ENCODE assay signal across 12 cellular contexts in genomic region chr2:208179028-208179609, GRCh38. TPM values are rescaled to one million over a fixed set of nuclear protein-coding genes. Genes with fewer than 3 reads are reported as not detected.
DNase-seq lines count a peak whose midpoint lies in the region; ATAC-seq and TF ChIP-seq lines count a peak whose summit lies in the region.
"Had no signal": no experiment of that assay in that cellular context is flagged by ENCODE, and none has a peak within 500 bp of the region (broad histone marks: within the 10 kb centered on the region; RNA-seq: fewer than 3 reads in every experiment).

No MANE protein-coding gene starts in this region.

- DNase-seq in GM13976 (ENCODE audit: low spot score) (no peak), PC-9 (peak; percentile 48 to 62), lower lobe of right lung (peak; percentile 68), NAMALWA (ENCODE audit: low spot score) (no peak)
- no peak for DNase-seq in activated effector memory CD4-positive, alpha-beta T cell treated with Interleukin-2 at 50 U/mL for 16 hours
- DNase-seq: head of caudate nucleus, NCI-H524 treated with DMSO at 0.1 percent for 48 hours had no signal

- H3K4me3 ChIP-seq in PC-9 (no peak overlapping the region), lower lobe of right lung (no peak overlapping the region)
- H3K4me3 ChIP-seq: coronary artery had no signal

- H3K9me2 ChIP-seq in PC-9 (ENCODE audit: insufficient read depth) = no peaks in the 10 kb centered on the region

- peaks cover 17% of the 10 kb centered on the region for H3K4me1 ChIP-seq in PC-9 (replicated peaks; ENCODE audit: insufficient read depth)
- H3K4me1 ChIP-seq in lower lobe of right lung = peaks cover 9% of the 10 kb centered on the region

- POLR2A ChIA-PET in PC-9 (lab: Charles Lee; ENCODE audit: unreplicated experiment) = no interaction called here

- no peaks in the 10 kb centered on the region for H4K20me1 ChIP-seq in PC-9 (ENCODE audit: insufficient read depth)

- H3K36me3 ChIP-seq in PC-9 (ENCODE audit: low read depth) = no peaks in the 10 kb centered on the region
- H3K36me3 ChIP-seq in lower lobe of right lung = no peaks in the 10 kb centered on the region

- peak overlapping the region; percentile 28; the same call in 1 of the 2 replicates for H3K4me2 ChIP-seq in PC-9

- in situ Hi-C loops in GM13976 (cut with MboI; ENCODE audit: low sequenced_read_pairs, unreplicated experiment) = no loop called here

- H3K79me2 ChIP-seq in PC-9 (ENCODE audit: low read depth) = no peaks in the 10 kb centered on the region

- H3K27ac ChIP-seq in PC-9 (no peak overlapping the region), lower lobe of right lung (no peak overlapping the region)
- H3K27ac ChIP-seq: coronary artery, epithelial cell of prostate had no signal

- BruUV-seq in PC-9 (replicated peaks; lab: Mats Ljungman, UMichigan) = no TSS peak

- CTCF ChIA-PET in PC-9 (lab: Charles Lee) = no interaction called here

- TF ChIP-seq CTCF in GM13976 (IDR thresholded peaks at IDR 0.05; ENCODE audit: borderline replicate concordance, control extremely low read depth, extremely low read depth, insufficient read depth, missing control alignments) (peak; percentile 5), PC-9 (conservative IDR thresholded peaks at IDR 0.05) (no peak), lower lobe of right lung (IDR thresholded peaks at IDR 0.05) (no peak)

- 0 out of 2 replicates have a peak, but pooled peaks cover 6% of the 10 kb centered on the region for H3F3A ChIP-seq in PC-9 (ENCODE audit: insufficient read depth, low read depth)

- H2AFZ ChIP-seq in PC-9 = no peak overlapping the region

- ATAC-seq in lower lobe of right lung (peak; percentile 69 to 84), GM21528 (IDR thresholded peaks at IDR 0.05; ENCODE audit: low FRiP score, unreplicated experiment) (no peak)

- H3K27me3 ChIP-seq in PC-9 (ENCODE audit: insufficient read depth, low read depth) = no peaks in the 10 kb centered on the region
- H3K27me3 ChIP-seq in lower lobe of right lung (ENCODE audit: low read depth) = no peaks in the 10 kb centered on the region

- H3K9me3 ChIP-seq in PC-9 (ENCODE audit: insufficient read depth, low read depth) = no peaks in the 10 kb centered on the region
- H3K9me3 ChIP-seq in lower lobe of right lung = no peaks in the 10 kb centered on the region

- intact Hi-C loops in PC-9 (cut with micrococcal nuclease; ENCODE audit: unreplicated experiment) (no loop called here), lower lobe of right lung (cut with DNase I) (no loop called here)

RNA-seq across cellular contexts. Expression of gene C2orf80, which starts 10.7 kb away (rescaled TPM):
- total RNA-seq in PC-9 (2021) (not detected in 2 replicates), lower lobe of right lung (not detected)
- total RNA-seq: activated T-helper 2 cell treated with anti-CD3 and anti-CD28 coated beads, Interferon-gamma antibody, Interleukin-2, Interleukin-4, amounts not matched to agents 10 μg/mL and 5 μg/mL and 100 μg/mL, durations not matched to agents 14 hours and 24 hours and 36 hours; posterior vena cava had no signal

RNA-seq across cellular contexts. Expression of gene CRYGA, which starts 15.7 kb away (rescaled TPM):
- total RNA-seq in PC-9 (2021) = not detected in 2 replicates
- not detected for total RNA-seq in lower lobe of right lung
- total RNA-seq: activated T-helper 2 cell treated with anti-CD3 and anti-CD28 coated beads, Interferon-gamma antibody, Interleukin-2, Interleukin-4, amounts not matched to agents 10 μg/mL and 5 μg/mL and 100 μg/mL, durations not matched to agents 14 hours and 24 hours and 36 hours; posterior vena cava had no signal

RNA-seq across cellular contexts. Expression of gene CRYGB, which starts 33.2 kb away (rescaled TPM):
- total RNA-seq in PC-9 (2021) = not detected in 2 replicates
- not detected for total RNA-seq in lower lobe of right lung
- total RNA-seq: activated T-helper 2 cell treated with anti-CD3 and anti-CD28 coated beads, Interferon-gamma antibody, Interleukin-2, Interleukin-4, amounts not matched to agents 10 μg/mL and 5 μg/mL and 100 μg/mL, durations not matched to agents 14 hours and 24 hours and 36 hours; posterior vena cava had no signal

RNA-seq across cellular contexts. Expression of gene CRYGC, which starts 49.5 kb away (rescaled TPM):
- total RNA-seq in PC-9 (2021) = not detected in 2 replicates
- total RNA-seq in lower lobe of right lung = not detected
- total RNA-seq: activated T-helper 2 cell treated with anti-CD3 and anti-CD28 coated beads, Interferon-gamma antibody, Interleukin-2, Interleukin-4, amounts not matched to agents 10 μg/mL and 5 μg/mL and 100 μg/mL, durations not matched to agents 14 hours and 24 hours and 36 hours; posterior vena cava had no signal

RNA-seq across cellular contexts. Expression of gene CRYGD, which starts 54.8 kb away (rescaled TPM):
- total RNA-seq in PC-9 (2021) (not detected in 2 replicates), lower lobe of right lung (not detected)
- total RNA-seq: activated T-helper 2 cell treated with anti-CD3 and anti-CD28 coated beads, Interferon-gamma antibody, Interleukin-2, Interleukin-4, amounts not matched to agents 10 μg/mL and 5 μg/mL and 100 μg/mL, durations not matched to agents 14 hours and 24 hours and 36 hours; posterior vena cava had no signal

Comparison
In these comparisons a context has a peak if more than half of its experiments do, and no peak if none do; other contexts are left out.
1. DNase-seq: peak in PC-9 (2 of 2) and lower lobe of right lung (single experiment); none in GM13976 (single experiment), activated effector memory CD4-positive, alpha-beta T cell treated with Interleukin-2 at 50 U/mL for 16 hours (single experiment) and NAMALWA (single experiment).